ENCODE assay signal across 22 cellular contexts in the genomic region with DNA sequence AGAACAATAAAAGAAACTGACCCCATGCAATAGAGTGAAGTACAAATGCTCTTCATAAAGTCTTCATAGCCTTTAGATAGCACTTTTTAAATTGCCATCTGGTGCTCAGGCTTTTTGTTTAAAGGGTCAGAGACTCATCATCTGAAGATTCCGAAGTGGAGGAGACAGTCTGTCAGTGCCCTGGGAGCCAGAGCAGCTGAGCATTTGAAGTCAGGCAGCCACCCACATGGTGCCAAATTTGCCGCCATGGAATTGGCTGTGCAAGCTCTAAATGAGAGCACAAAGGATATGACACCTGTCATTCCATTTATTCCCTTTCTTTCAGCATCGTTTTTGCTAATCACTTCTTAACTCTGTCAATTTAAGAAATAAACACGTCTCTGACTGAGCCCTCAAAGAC. TPM values are rescaled to one million over a fixed set of nuclear protein-coding genes. Genes with fewer than 3 reads are reported as not detected.
DNase-seq lines count a peak whose midpoint lies in the region; TF ChIP-seq lines count a peak whose summit lies in the region.
"Had no signal": no experiment of that assay in that cellular context is flagged by ENCODE, and none has a peak within 500 bp of the region (broad histone marks: within the 10 kb centered on the region; RNA-seq: fewer than 3 reads in every experiment).

No MANE protein-coding gene starts in this region.

- H3K4me3 Mint-ChIP-seq in glutamatergic neuron (ENCODE audit: unreplicated experiment), result no peak overlapping the region
- H3K4me3 Mint-ChIP-seq: CD4-positive, alpha-beta T cell; GM23338; HFFc6 had no signal

- TF ChIP-seq EP300 in transverse colon (IDR thresholded peaks at IDR 0.05; ENCODE audit: low read depth), result no peak

- H3K36me3 ChIP-seq in ascending aorta (no peaks in the 10 kb centered on the region), hepatocyte (replicated peaks; ENCODE audit: insufficient read depth, low read depth) (no peaks in the 10 kb centered on the region), transverse colon (no peaks in the 10 kb centered on the region)

- TF ChIP-seq POLR2A in transverse colon (IDR thresholded peaks at IDR 0.05), result no peak

- peak; percentile 33 for DNase-seq in DMS 273 (lab: John Stamatoyannopoulos, UW; ENCODE audit: unreplicated experiment)
- no peak for DNase-seq in DMS 273 treated with DMSO at 0.1 percent for 48 hours (lab: John Stamatoyannopoulos, UW)
- peak; percentile 84 for DNase-seq in NCI-H524 treated with DMSO at 0.1 percent for 48 hours (lab: John Stamatoyannopoulos, UW)
- peak; percentile 30 for DNase-seq in glutamatergic neuron
- peak; percentile 55 for DNase-seq in retina
- DNase-seq in ascending aorta (ENCODE audit: low spot score in 2 of 2), result no peak
- no peak for DNase-seq in hepatocyte (ENCODE audit: low spot score)
- DNase-seq in transverse colon, result no peak
- DNase-seq: AML-193; Caco-2; CD4-positive, alpha-beta T cell; DMS53; DND-41; EL; H7; HFFc6 had no signal

- H3K27me3 ChIP-seq in ascending aorta (no peaks in the 10 kb centered on the region), hepatocyte (no peaks in the 10 kb centered on the region), transverse colon (no peaks in the 10 kb centered on the region)

- intact Hi-C loops in ascending aorta (cut with DNase I) (no loop called here), transverse colon (cut with DNase I; ENCODE audit: low total_unique reads) (no loop called here)

- H3K9me3 ChIP-seq in ascending aorta, result no peaks in the 10 kb centered on the region
- no peaks in the 10 kb centered on the region for H3K9me3 ChIP-seq in hepatocyte (ENCODE audit: low read depth)
- H3K9me3 ChIP-seq in transverse colon, result no peaks in the 10 kb centered on the region
- H3K9me3 ChIP-seq: A549, Caco-2 had no signal

- H3K27me3 Mint-ChIP-seq in glutamatergic neuron (ENCODE audit: unreplicated experiment), result no peaks in the 10 kb centered on the region

- no peak overlapping the region for H3K4me3 ChIP-seq in ascending aorta
- no peak overlapping the region for H3K4me3 ChIP-seq in hepatocyte
- no peak overlapping the region for H3K4me3 ChIP-seq in transverse colon
- H3K4me3 ChIP-seq: A549, GM12878, GM23338 had no signal

- TF ChIP-seq CTCF in glutamatergic neuron (IDR thresholded peaks at IDR 0.05; ENCODE audit: partially characterized antibody, unreplicated experiment) (no peak), ascending aorta (IDR thresholded peaks at IDR 0.05) (no peak), hepatocyte (IDR thresholded peaks at IDR 0.05; ENCODE audit: poor library complexity) (no peak), transverse colon (IDR thresholded peaks at IDR 0.05) (no peak)

- in situ Hi-C loops in transverse colon (cut with MboI; ENCODE audit: low pct_ligation_motif_present in 1 of 4, low pct_unique_long_range_greater_than_20kb in 1 of 4, low sequenced_read_pairs in 3 of 4), result no loop called here

- H3K27ac Mint-ChIP-seq in glutamatergic neuron (ENCODE audit: unreplicated experiment), result peak overlapping the region; percentile 72
- H3K27ac Mint-ChIP-seq: CD4-positive, alpha-beta T cell; GM23338; HFFc6 had no signal

- 70% methylated on average over 4 of the region's 4 CpGs for WGBS in hepatocyte (ENCODE audit: low lambda C conversion rate, missing lambda C conversion rate)
- WGBS in transverse colon (ENCODE audit: low coverage in 1 of 2), 2 donors, result 48 to 68% methylated on average over 3 to 4 of the region's 4 CpGs

- H3K9me3 Mint-ChIP-seq in glutamatergic neuron (ENCODE audit: unreplicated experiment), result peaks cover 1% of the 10 kb centered on the region
- H3K9me3 Mint-ChIP-seq: CD4-positive, alpha-beta T cell; GM23338; HFFc6 had no signal

- H2AFZ ChIP-seq in hepatocyte, result no peak overlapping the region
- H2AFZ ChIP-seq: GM23338 had no signal

- H3K4me2 ChIP-seq in hepatocyte, result no peak overlapping the region
- H3K4me2 ChIP-seq: A549, GM23338 had no signal

- no peaks in the 10 kb centered on the region for H3K79me2 ChIP-seq in hepatocyte

- H3K4me1 ChIP-seq in ascending aorta (peaks cover 6 to 12% of the 10 kb centered on the region in 2 donors), hepatocyte (ENCODE audit: insufficient read depth) (peaks cover 6% of the 10 kb centered on the region), transverse colon (no peaks in the 10 kb centered on the region)
- H3K4me1 ChIP-seq: A549 had no signal

- no peak overlapping the region for H3K27ac ChIP-seq in ascending aorta
- no peak overlapping the region for H3K27ac ChIP-seq in hepatocyte
- H3K27ac ChIP-seq in transverse colon, result no peak overlapping the region
- H3K27ac ChIP-seq: 22Rv1, A549, C4-2B, HL-60 had no signal

- no peaks in the 10 kb centered on the region for H4K20me1 ChIP-seq in hepatocyte (ENCODE audit: insufficient read depth, poor library complexity, severe bottlenecking)

- no peaks in the 10 kb centered on the region for H3K36me3 Mint-ChIP-seq in glutamatergic neuron (ENCODE audit: unreplicated experiment)

- H3K9me2 ChIP-seq in hepatocyte (replicated peaks; ENCODE audit: insufficient read depth), result no peaks in the 10 kb centered on the region

- peaks cover 19% of the 10 kb centered on the region for H3K4me1 Mint-ChIP-seq in glutamatergic neuron (ENCODE audit: low read depth, unreplicated experiment)

RNA-seq across cellular contexts. Expression of a gene that starts 32.7 kb away (rescaled TPM):
- 15.7 TPM for total RNA-seq in glutamatergic neuron (ENCODE audit: unreplicated experiment)
- total RNA-seq in ascending aorta, result 11.7 TPM
- 13.1 and 13.7 TPM in 2 replicates for total RNA-seq in hepatocyte
- 2.7 and 4.1 TPM in 2 replicates for polyA plus RNA-seq in hepatocyte
- total RNA-seq in transverse colon, result 10 to 100 TPM in 2 of 4 donors, 1 to 10 TPM in 2; 8.2 to 45.0 (median 9.7) TPM

Comparison
In these comparisons a context has a peak if more than half of its experiments do, and no peak if none do; other contexts are left out.
1. DNase-seq: peak in DMS 273 (single experiment), NCI-H524 treated with DMSO at 0.1 percent for 48 hours (single experiment), glutamatergic neuron (single experiment) and retina (single experiment); none in DMS 273 treated with DMSO at 0.1 percent for 48 hours (single experiment), ascending aorta (0 of 2), hepatocyte (single experiment) and transverse colon (single experiment).